8 cellular contexts compared by ENCODE assay signal in genomic region chr15:45522931-45523331, GRCh38. TPM values are rescaled to one million over a fixed set of nuclear protein-coding genes. Genes with fewer than 3 reads are reported as not detected.
DNase-seq lines count a peak whose midpoint lies in the region; ATAC-seq and TF ChIP-seq lines count a peak whose summit lies in the region.

No MANE protein-coding gene starts in this region.

- H3K79me2 ChIP-seq in Loucy (ENCODE audit: insufficient read depth, low read length) (no peaks in the 10 kb centered on the region), mammary epithelial cell (ENCODE audit: insufficient read depth, low read length) (peaks cover 2% of the 10 kb centered on the region)

- WGBS in mammary epithelial cell (ENCODE audit: low coverage, missing lambda C conversion rate), result 12% methylated on average over 9 of the region's 18 CpGs

- no TSS peak for BruUV-seq in mammary epithelial cell (replicated peaks; lab: Mats Ljungman, UMichigan)

- intact Hi-C loops in mammary epithelial cell (cut with micrococcal nuclease), result loop anchor here (1.0 to 5.0 kb wide), 4 partner anchors 64 to 322 kb away; partner anchors contain the start of gene BLOC1S6
- intact Hi-C loops in left lung (cut with DNase I), result no loop called here

- H4K20me1 ChIP-seq in Loucy (ENCODE audit: insufficient read depth, low read length, poor library complexity, severe bottlenecking) (no peaks in the 10 kb centered on the region), mammary epithelial cell (ENCODE audit: insufficient read depth, low read length) (no peaks in the 10 kb centered on the region)

- H2AFZ ChIP-seq in Loucy (ENCODE audit: low read length), result peak overlapping the region; percentile 97
- peak overlapping the region; percentile 99 for H2AFZ ChIP-seq in mammary epithelial cell (ENCODE audit: low read depth, low read length)

- DNase-seq in GM04504 (ENCODE audit: low read depth) (peak; percentile 15), mammary epithelial cell (peak; percentile 35), left lung (peak in 1 of 2 donors; percentile 46), substantia nigra (lab: John Stamatoyannopoulos, UW) (peak in 16 of 49 donors; percentile 38 to 88 (median 69)), foreskin melanocyte (no peak), AG08396 (ENCODE audit: low spot score) (no peak), NOMO-1 (lab: John Stamatoyannopoulos, UW; ENCODE audit: unreplicated experiment in 2 of 2) (no peak)

- no peak for ATAC-seq in left lung

- H3K4me2 ChIP-seq in Loucy (ENCODE audit: low read depth, low read length, poor library complexity, severe bottlenecking), result peak overlapping the region; percentile 84
- H3K4me2 ChIP-seq in mammary epithelial cell (ENCODE audit: insufficient read depth, low read depth, low read length), result peak overlapping the region; percentile 98

- peaks cover 14% of the 10 kb centered on the region for H3K4me1 ChIP-seq in Loucy (ENCODE audit: insufficient read depth, low read length, poor library complexity, severe bottlenecking)
- peaks cover 19% of the 10 kb centered on the region for H3K4me1 ChIP-seq in mammary epithelial cell (ENCODE audit: insufficient read depth, low read length)
- peaks cover 6 to 34% of the 10 kb centered on the region in 2 donors for H3K4me1 ChIP-seq in left lung

- H3K27ac ChIP-seq in mammary epithelial cell (ENCODE audit: insufficient read depth, low read depth, low read length) (no peak overlapping the region), left lung (peak overlapping the region; percentile 69 to 74), substantia nigra (ENCODE audit: low read depth, low read length, poor library complexity, severe bottlenecking) (peak overlapping the region; percentile 90)

- TF ChIP-seq CTCF in Loucy (conservative IDR thresholded peaks at IDR 0.05; ENCODE audit: low read length) (no peak), mammary epithelial cell (conservative IDR thresholded peaks at IDR 0.05 in 1 of 2, IDR thresholded peaks at IDR 0.05 in 1 of 2; ENCODE audit: extremely low read depth in 1 of 2, insufficient read depth in 1 of 2, low read depth in 1 of 2, low read length in 2 of 2) (no peak), left lung (IDR thresholded peaks at IDR 0.05) (no peak)

- H3K4me3 ChIP-seq in Loucy (ENCODE audit: low read length, poor library complexity, severe bottlenecking) (peak overlapping the region; percentile 83), mammary epithelial cell (replicated peaks in 1 of 3; ENCODE audit: insufficient read depth in 1 of 3, low read depth in 2 of 3, low read length in 3 of 3) (peak overlapping the region; percentile 21 to 66 (median 40)), left lung (peak overlapping the region; percentile 69 to 76)

- H3K9me2 ChIP-seq in Loucy (replicated peaks; ENCODE audit: low read depth, low read length), result no peaks in the 10 kb centered on the region

- peak overlapping the region; percentile 56 for H3K9ac ChIP-seq in Loucy (ENCODE audit: low read depth, low read length, poor library complexity, severe bottlenecking)
- no peak overlapping the region for H3K9ac ChIP-seq in mammary epithelial cell (ENCODE audit: insufficient read depth, low read length)

- no peaks in the 10 kb centered on the region for H3F3A ChIP-seq in Loucy (ENCODE audit: low read depth)

- H3K36me3 ChIP-seq in Loucy (ENCODE audit: insufficient read depth, low read length), result no peaks in the 10 kb centered on the region
- no peaks in the 10 kb centered on the region for H3K36me3 ChIP-seq in mammary epithelial cell (ENCODE audit: insufficient read depth, low read length)
- H3K36me3 ChIP-seq in left lung, result no peaks in the 10 kb centered on the region

- H3K9me3 ChIP-seq in Loucy (ENCODE audit: insufficient read depth, low read depth, low read length) (no peaks in the 10 kb centered on the region), mammary epithelial cell (replicated peaks; ENCODE audit: insufficient read depth, low read length) (no peaks in the 10 kb centered on the region), left lung (no peaks in the 10 kb centered on the region)

- CTCF ChIA-PET in mammary epithelial cell (lab: Charles Lee; ENCODE audit: low non-redundant PET), result no interaction called here

- in situ Hi-C loops in mammary epithelial cell (cut with MboI; ENCODE audit: low sequenced_read_pairs in 2 of 2), result no loop called here

- H3K27me3 ChIP-seq in Loucy (ENCODE audit: insufficient read depth, low read length, poor library complexity, severe bottlenecking), result no peaks in the 10 kb centered on the region
- no peaks in the 10 kb centered on the region for H3K27me3 ChIP-seq in mammary epithelial cell (ENCODE audit: insufficient read depth, low read length)
- H3K27me3 ChIP-seq in left lung, result peaks cover 0 to 44% of the 10 kb centered on the region in 2 donors

- dilution Hi-C loops in mammary epithelial cell (cut with HindIII; ENCODE audit: low sequenced_read_pairs), result no loop called here

RNA-seq across cellular contexts. Expression of gene SLC30A4, which starts 0.4 kb away (rescaled TPM):
- total RNA-seq in mammary epithelial cell (10 to 100 TPM in 1 of 2 donors, 1 to 10 TPM in 1; 6.8 to 11.2 TPM), left lung (1 to 10 TPM; 5.1 to 6.1 TPM)
- 3.1 TPM for polyA plus RNA-seq in mammary epithelial cell
- polyA minus RNA-seq in mammary epithelial cell, result 12.7 TPM

Comparison
In these comparisons a context has a peak if more than half of its experiments do, and no peak if none do; other contexts are left out.
1. DNase-seq: peak in GM04504 (single experiment) and mammary epithelial cell (single experiment); none in foreskin melanocyte (single experiment), AG08396 (single experiment) and NOMO-1 (0 of 2).
2. Peak in every context shown above with its lines, with median percentiles within 50 percentile points of each other: H3K4me3 ChIP-seq.